In genomic region chr10:123494409-123494808, GRCh38 we compare ENCODE assay signal across 29 cellular contexts.
DNase-seq lines count a peak whose midpoint lies in the region; ATAC-seq, FAIRE-seq and TF ChIP-seq lines count a peak whose summit lies in the region.
"Had no signal": no experiment of that assay in that cellular context is flagged by ENCODE, and none has a peak within 500 bp of the region (broad histone marks: within the 10 kb centered on the region; RNA-seq: fewer than 3 reads in every experiment).

No MANE protein-coding gene starts in this region.

- TF ChIP-seq RAD21 in GM12878 (IDR thresholded peaks at IDR 0.05; ENCODE audit: insufficient read depth, low read depth, low read length), result no peak

- TF ChIP-seq CTCF in GM12878 (IDR thresholded peaks at IDR 0.05 in 2 of 3, conservative IDR thresholded peaks at IDR 0.05 in 1 of 3; ENCODE audit: control insufficient read depth in 2 of 3, extremely low read depth in 1 of 3, insufficient read depth in 1 of 3, low read depth in 3 of 3, low read length in 3 of 3), result no peak

- SMC1A ChIA-PET in GM12878 (lab: Charles Lee; ENCODE audit: uncharacterized antibody, unreplicated experiment), result no interaction called here

- H3K4me3 ChIP-seq in GM12878, result no peak overlapping the region
- H3K4me3 ChIP-seq: GM23338, HAP-1, Peyer's patch had no signal

- 3% methylated on average over 4 of the region's 4 CpGs for WGBS in GM12878 (ENCODE audit: insufficient coverage, insufficient replicate concordance, low lambda C conversion rate, missing lambda C conversion rate)

- no peak overlapping the region for H3K4me2 ChIP-seq in GM12878 (ENCODE audit: control insufficient read depth, insufficient read depth)
- H3K4me2 ChIP-seq: GM23338 had no signal

- no TSS peak for BruUV-seq in GM12878 (replicated peaks; lab: Mats Ljungman, UMichigan)

- intact Hi-C loops in activated CD4-positive, alpha-beta T cell treated with anti-CD3 and anti-CD28 coated beads, Interleukin-2, amount 10 ng/mL, durations not matched to agents 24 days and 14 days (cut with micrococcal nuclease), result no loop called here
- intact Hi-C loops in GM12878 (cut with micrococcal nuclease; ENCODE audit: unreplicated experiment), result no loop called here

- H3K9me3 Mint-ChIP-seq in activated CD4-positive, alpha-beta T cell treated with anti-CD3 and anti-CD28 coated beads, Interleukin-2, amount 10 ng/mL, durations not matched to agents 24 days and 14 days, result no peaks in the 10 kb centered on the region
- H3K9me3 Mint-ChIP-seq in stimulated activated naive B cell treated with anti-CD40 and anti-IgM and Interleukin-4, amounts not matched to agents 10 μg/mL and 1 μg/mL and 100 μg/mL, for 72 hours, result no peaks in the 10 kb centered on the region
- H3K9me3 Mint-ChIP-seq: CD8-positive, alpha-beta T cell; GM23338 had no signal

- H3K36me3 Mint-ChIP-seq in activated CD4-positive, alpha-beta T cell treated with anti-CD3 and anti-CD28 coated beads, Interleukin-2, amount 10 ng/mL, durations not matched to agents 24 days and 14 days (ENCODE audit: low read depth), result no peaks in the 10 kb centered on the region
- H3K36me3 Mint-ChIP-seq in stimulated activated naive B cell treated with anti-CD40 and anti-IgM and Interleukin-4, amounts not matched to agents 10 μg/mL and 1 μg/mL and 100 μg/mL, for 72 hours, result no peaks in the 10 kb centered on the region
- H3K36me3 Mint-ChIP-seq: CD8-positive, alpha-beta T cell had no signal

- H3K4me1 ChIP-seq in GM12878 (ENCODE audit: control insufficient read depth, insufficient read depth, low read length), result no peaks in the 10 kb centered on the region
- H3K4me1 ChIP-seq: Caco-2, HAP-1, Peyer's patch had no signal

- no peaks in the 10 kb centered on the region for H4K20me1 ChIP-seq in GM12878 (ENCODE audit: control insufficient read depth, insufficient read depth)

- H3K27me3 Mint-ChIP-seq in activated CD4-positive, alpha-beta T cell treated with anti-CD3 and anti-CD28 coated beads, Interleukin-2, amount 10 ng/mL, durations not matched to agents 24 days and 14 days, result peaks cover 1% of the 10 kb centered on the region
- H3K27me3 Mint-ChIP-seq in stimulated activated naive B cell treated with anti-CD40 and anti-IgM and Interleukin-4, amounts not matched to agents 10 μg/mL and 1 μg/mL and 100 μg/mL, for 72 hours, result peaks cover 29 to 30% of the 10 kb centered on the region in 2 donors

- H3K4me3 Mint-ChIP-seq in activated CD4-positive, alpha-beta T cell treated with anti-CD3 and anti-CD28 coated beads, Interleukin-2, amount 10 ng/mL, durations not matched to agents 24 days and 14 days, result no peak overlapping the region
- H3K4me3 Mint-ChIP-seq in stimulated activated naive B cell treated with anti-CD40 and anti-IgM and Interleukin-4, amounts not matched to agents 10 μg/mL and 1 μg/mL and 100 μg/mL, for 72 hours, result no peak overlapping the region
- H3K4me3 Mint-ChIP-seq: CD8-positive, alpha-beta T cell; GM23338; HFFc6 had no signal

- no peak for TF ChIP-seq POLR2A in GM12878 (IDR thresholded peaks at IDR 0.05; ENCODE audit: low read depth, low read length)

- no peak overlapping the region for H3K27ac Mint-ChIP-seq in activated CD4-positive, alpha-beta T cell treated with anti-CD3 and anti-CD28 coated beads, Interleukin-2, amount 10 ng/mL, durations not matched to agents 24 days and 14 days
- no peak overlapping the region for H3K27ac Mint-ChIP-seq in stimulated activated naive B cell treated with anti-CD40 and anti-IgM and Interleukin-4, amounts not matched to agents 10 μg/mL and 1 μg/mL and 100 μg/mL, for 72 hours
- H3K27ac Mint-ChIP-seq: CD8-positive, alpha-beta T cell; GM23338; HFFc6 had no signal

- H2AFZ ChIP-seq in GM12878 (ENCODE audit: control insufficient read depth, low read depth, low read length), result no peak overlapping the region; the same call in 1 of the 2 replicates
- H2AFZ ChIP-seq: GM23338 had no signal

- CTCF ChIA-PET in GM12878 (lab: Yijun Ruan, JAX), result no interaction called here

- RAD21 ChIA-PET in GM12878 (lab: Charles Lee; ENCODE audit: unreplicated experiment), result no interaction called here

- H3K4me1 Mint-ChIP-seq in activated CD4-positive, alpha-beta T cell treated with anti-CD3 and anti-CD28 coated beads, Interleukin-2, amount 10 ng/mL, durations not matched to agents 24 days and 14 days, result no peaks in the 10 kb centered on the region
- no peaks in the 10 kb centered on the region for H3K4me1 Mint-ChIP-seq in stimulated activated naive B cell treated with anti-CD40 and anti-IgM and Interleukin-4, amounts not matched to agents 10 μg/mL and 1 μg/mL and 100 μg/mL, for 72 hours

- no peak overlapping the region for H3K27ac ChIP-seq in GM12878 (ENCODE audit: control insufficient read depth, insufficient read depth)
- H3K27ac ChIP-seq: C4-2B, Peyer's patch had no signal

- H3K27me3 ChIP-seq in GM12878 (replicated peaks in 1 of 2; ENCODE audit: control insufficient read depth in 2 of 2, insufficient read depth in 2 of 2, low read length in 1 of 2), result no peaks in the 10 kb centered on the region
- H3K27me3 ChIP-seq: Peyer's patch had no signal

- no peak for TF ChIP-seq EP300 in GM12878 (IDR thresholded peaks at IDR 0.05; ENCODE audit: borderline replicate concordance in 1 of 2, control insufficient read depth in 1 of 2, low read depth in 2 of 2, low read length in 2 of 2)

- no peaks in the 10 kb centered on the region for H3K36me3 ChIP-seq in GM12878 (ENCODE audit: control insufficient read depth in 2 of 2, insufficient read depth in 2 of 2, low read length in 1 of 2)
- H3K36me3 ChIP-seq: HAP-1, Peyer's patch had no signal

- H3K79me2 ChIP-seq in GM12878 (ENCODE audit: control insufficient read depth, insufficient read depth, low read length), result no peaks in the 10 kb centered on the region

- POLR2A ChIA-PET in GM12878 (lab: Charles Lee), result no interaction called here

- ATAC-seq in GM12878 (no peak), GM21390 (IDR thresholded peaks at IDR 0.05; ENCODE audit: unreplicated experiment) (no peak), GM21717 (IDR thresholded peaks at IDR 0.05; ENCODE audit: unreplicated experiment) (no peak)
- ATAC-seq in stimulated activated naive B cell treated with anti-CD40 and anti-IgM and Interleukin-4, amounts not matched to agents 10 μg/mL and 1 μg/mL and 100 μg/mL, for 72 hours (replicated peaks), result peak; percentile 21 to 66
- ATAC-seq: CD8-positive, alpha-beta T cell; GM23338 had no signal

- H3K9ac ChIP-seq in GM12878 (ENCODE audit: control insufficient read depth, insufficient read depth, low read length), result no peak overlapping the region

- in situ Hi-C loops in GM12878 (cut with MboI), result no loop called here

- FAIRE-seq in GM12878 (lab: Jason Lieb, UNC), result no peak
- FAIRE-seq: GM12891, GM18507 had no signal

- peak; percentile 5 for DNase-seq in activated CD4-positive, alpha-beta T cell treated with anti-CD3 and anti-CD28 coated beads for 48 hours
- DNase-seq in activated CD4-positive, alpha-beta T cell treated with anti-CD3 and anti-CD28 coated beads, Interleukin-2, amount 10 ng/mL, durations not matched to agents 24 days and 14 days, result no peak
- DNase-seq in Daoy (ENCODE audit: low read depth), result peak; percentile 7
- DNase-seq in GM12878 (ENCODE audit: low read depth, low spot score), result no peak
- DNase-seq in stimulated activated naive B cell treated with anti-CD40 and anti-IgM and Interleukin-4, amounts not matched to agents 10 μg/mL and 1 μg/mL and 100 μg/mL, for 72 hours, result no peak
- no peak for DNase-seq in stimulated activated CD8-positive, alpha-beta memory T cell treated with anti-CD3 and anti-CD28 coated beads, Interleukin-4, amount 100 ng/mL, for 48 hours
- DNase-seq: Caco-2; CD8-positive, alpha-beta T cell; EL; GDM1; HFFc6; IMR-90; KG1; NCI-H1048; NCI-H1417; NCI-H1694; NCI-H2029 treated with DMSO at 0.1 percent for 48 hours; NCI-H446 treated with DMSO at 0.1 percent for 48 hours; NCI-H526; NCI-H82; Peyer's patch; SHP77 treated with DMSO at 0.1 percent for 48 hours had no signal

- H3K9me3 ChIP-seq in GM12878 (replicated peaks; ENCODE audit: control insufficient read depth, insufficient read depth, low read length), result no peaks in the 10 kb centered on the region
- H3K9me3 ChIP-seq: Caco-2, HAP-1, Peyer's patch had no signal

TF ChIP-seq in GM12878, 131 proteins besides CTCF, POLR2A, EP300 and RAD21 (continues in another document):
- peak; percentile 68 for TF ChIP-seq BCL3 (IDR thresholded peaks at IDR 0.05; ENCODE audit: borderline replicate concordance, insufficient read depth, low read depth, low read length, poor library complexity, severe bottlenecking)
- no peak for TF ChIP-seq ESRRA (IDR thresholded peaks at IDR 0.05; ENCODE audit: low read length)
- TF ChIP-seq BCLAF1 (IDR thresholded peaks at IDR 0.05), result no peak
- no peak for TF ChIP-seq NFYA (IDR thresholded peaks at IDR 0.05; ENCODE audit: borderline replicate concordance, low read depth, low read length)

Comparison
In these comparisons a context has a peak if more than half of its experiments do, and no peak if none do; other contexts are left out.
1. DNase-seq: peak in activated CD4-positive, alpha-beta T cell treated with anti-CD3 and anti-CD28 coated beads for 48 hours (single experiment) and Daoy (single experiment); none in activated CD4-positive, alpha-beta T cell treated with anti-CD3 and anti-CD28 coated beads, Interleukin-2, amount 10 ng/mL, durations not matched to agents 24 days and 14 days (single experiment), GM12878 (single experiment), stimulated activated naive B cell treated with anti-CD40 and anti-IgM and Interleukin-4, amounts not matched to agents 10 μg/mL and 1 μg/mL and 100 μg/mL, for 72 hours (single experiment) and stimulated activated CD8-positive, alpha-beta memory T cell treated with anti-CD3 and anti-CD28 coated beads, Interleukin-4, amount 100 ng/mL, for 48 hours (single experiment).
2. ATAC-seq: peak in stimulated activated naive B cell treated with anti-CD40 and anti-IgM and Interleukin-4, amounts not matched to agents 10 μg/mL and 1 μg/mL and 100 μg/mL, for 72 hours (2 of 2); none in GM12878 (single experiment), GM21390 (single experiment) and GM21717 (single experiment).